ENCODE assay signal across 1 cellular context in the genomic region with DNA sequence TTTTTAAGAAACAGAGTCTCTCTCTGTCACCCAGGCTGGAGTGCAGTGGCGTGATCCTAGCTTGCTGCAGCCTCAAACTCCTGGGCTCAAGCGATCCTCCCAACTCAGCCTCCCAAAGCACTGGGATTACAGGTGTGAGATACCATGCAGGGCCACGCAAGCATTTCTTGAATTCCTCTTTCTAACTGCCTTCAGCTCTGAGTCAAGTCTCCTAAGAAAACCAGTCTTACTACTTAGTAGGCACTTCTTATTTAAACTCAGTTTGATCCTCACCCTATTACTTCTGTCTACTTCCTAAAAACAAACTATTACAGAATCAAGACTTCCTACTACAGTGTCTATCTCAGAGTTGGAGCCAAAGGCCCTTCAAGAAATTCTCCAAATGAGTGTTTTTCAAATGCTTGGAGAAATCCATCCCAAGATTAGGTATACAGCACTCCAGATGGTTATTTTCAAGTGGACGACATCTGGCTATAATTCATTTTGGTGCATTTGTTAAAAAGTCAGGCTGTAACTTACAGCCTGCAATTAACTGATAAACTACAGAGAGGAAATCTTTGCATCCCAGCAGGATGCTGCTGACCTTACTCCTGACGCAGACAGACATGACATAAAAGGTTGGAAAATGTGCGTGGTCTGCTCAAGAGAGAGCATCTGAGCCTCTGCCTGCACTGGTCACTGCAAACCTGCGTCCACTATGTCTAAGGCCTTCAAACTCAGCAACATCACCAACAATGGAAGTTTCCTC.
TF ChIP-seq lines count a peak whose summit lies in the region.

No MANE protein-coding gene starts in this region.

TF ChIP-seq in HEK293, 187 proteins besides CTCF, POLR2A, EP300 and RAD21 (continued from another document):
- TF ChIP-seq, protein P1, sequence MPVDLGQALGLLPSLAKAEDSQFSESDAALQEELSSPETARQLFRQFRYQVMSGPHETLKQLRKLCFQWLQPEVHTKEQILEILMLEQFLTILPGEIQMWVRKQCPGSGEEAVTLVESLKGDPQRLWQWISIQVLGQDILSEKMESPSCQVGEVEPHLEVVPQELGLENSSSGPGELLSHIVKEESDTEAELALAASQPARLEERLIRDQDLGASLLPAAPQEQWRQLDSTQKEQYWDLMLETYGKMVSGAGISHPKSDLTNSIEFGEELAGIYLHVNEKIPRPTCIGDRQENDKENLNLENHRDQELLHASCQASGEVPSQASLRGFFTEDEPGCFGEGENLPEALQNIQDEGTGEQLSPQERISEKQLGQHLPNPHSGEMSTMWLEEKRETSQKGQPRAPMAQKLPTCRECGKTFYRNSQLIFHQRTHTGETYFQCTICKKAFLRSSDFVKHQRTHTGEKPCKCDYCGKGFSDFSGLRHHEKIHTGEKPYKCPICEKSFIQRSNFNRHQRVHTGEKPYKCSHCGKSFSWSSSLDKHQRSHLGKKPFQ (tag by site-specific recombination; IDR thresholded peaks at IDR 0.05) = peak; percentile 41; the same call in 1 of the 2 replicates
- peak; percentile 77 for TF ChIP-seq ZXDB (tag by site-specific recombination; IDR thresholded peaks at IDR 0.05)
- TF ChIP-seq, protein P2, sequence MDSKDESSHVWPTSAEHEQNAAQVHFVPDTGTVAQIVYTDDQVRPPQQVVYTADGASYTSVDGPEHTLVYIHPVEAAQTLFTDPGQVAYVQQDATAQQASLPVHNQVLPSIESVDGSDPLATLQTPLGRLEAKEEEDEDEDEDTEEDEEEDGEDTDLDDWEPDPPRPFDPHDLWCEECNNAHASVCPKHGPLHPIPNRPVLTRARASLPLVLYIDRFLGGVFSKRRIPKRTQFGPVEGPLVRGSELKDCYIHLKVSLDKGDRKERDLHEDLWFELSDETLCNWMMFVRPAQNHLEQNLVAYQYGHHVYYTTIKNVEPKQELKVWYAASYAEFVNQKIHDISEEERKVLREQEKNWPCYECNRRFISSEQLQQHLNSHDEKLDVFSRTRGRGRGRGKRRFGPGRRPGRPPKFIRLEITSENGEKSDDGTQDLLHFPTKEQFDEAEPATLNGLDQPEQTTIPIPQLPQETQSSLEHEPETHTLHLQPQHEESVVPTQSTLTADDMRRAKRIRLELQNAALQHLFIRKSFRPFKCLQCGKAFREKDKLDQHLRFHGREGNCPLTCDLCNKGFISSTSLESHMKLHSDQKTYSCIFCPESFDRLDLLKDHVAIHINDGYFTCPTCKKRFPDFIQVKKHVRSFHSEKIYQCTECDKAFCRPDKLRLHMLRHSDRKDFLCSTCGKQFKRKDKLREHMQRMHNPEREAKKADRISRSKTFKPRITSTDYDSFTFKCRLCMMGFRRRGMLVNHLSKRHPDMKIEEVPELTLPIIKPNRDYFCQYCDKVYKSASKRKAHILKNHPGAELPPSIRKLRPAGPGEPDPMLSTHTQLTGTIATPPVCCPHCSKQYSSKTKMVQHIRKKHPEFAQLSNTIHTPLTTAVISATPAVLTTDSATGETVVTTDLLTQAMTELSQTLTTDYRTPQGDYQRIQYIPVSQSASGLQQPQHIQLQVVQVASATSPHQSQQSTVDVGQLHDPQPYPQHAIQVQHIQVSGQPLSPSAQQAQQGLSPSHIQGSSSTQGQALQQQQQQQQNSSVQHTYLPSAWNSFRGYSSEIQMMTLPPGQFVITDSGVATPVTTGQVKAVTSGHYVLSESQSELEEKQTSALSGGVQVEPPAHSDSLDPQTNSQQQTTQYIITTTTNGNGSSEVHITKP (tag by site-specific recombination; IDR thresholded peaks at IDR 0.05) = no peak
